In the genomic region with DNA sequence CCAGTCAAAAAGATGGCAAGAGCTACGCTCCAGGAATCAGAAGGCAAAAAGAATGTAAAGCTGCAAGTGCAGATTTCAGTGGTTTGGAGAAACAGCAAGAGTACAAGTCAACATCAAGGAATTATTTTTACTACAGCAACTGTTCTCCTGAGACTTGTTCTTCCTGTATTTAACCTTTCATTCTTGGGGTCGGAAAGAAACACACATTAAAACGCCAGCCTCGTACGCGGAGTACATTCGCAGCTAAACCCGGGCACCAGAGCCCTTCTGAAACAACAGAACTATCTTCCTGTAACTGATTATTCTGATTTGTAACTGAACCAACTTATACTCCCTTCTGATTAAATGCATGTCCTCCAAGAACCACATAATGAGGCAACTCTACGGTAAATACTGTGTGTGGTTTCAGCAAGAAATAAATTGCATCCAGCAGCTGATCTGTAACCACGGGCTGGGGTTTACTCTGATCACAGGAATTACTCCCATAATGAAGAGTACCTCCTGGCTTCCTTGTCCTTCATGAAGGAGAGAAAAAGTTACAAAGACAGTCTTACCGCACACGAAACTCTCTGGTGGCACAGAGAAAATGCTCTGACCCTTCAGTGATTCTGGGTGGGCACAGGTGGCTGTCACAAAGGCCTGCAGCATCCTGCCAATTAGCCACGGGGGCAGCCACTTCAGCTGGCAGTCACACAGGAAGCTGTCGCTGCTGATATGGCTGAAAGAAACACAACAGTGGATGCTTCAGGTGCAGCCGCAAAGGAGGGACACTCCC, we compare ENCODE assay signal across 8 cellular contexts.
A peak's percentile ranks its signal among the peaks of the same experiment; 100 is the strongest.
DNase-seq lines count a peak whose midpoint lies in the region; ATAC-seq and TF ChIP-seq lines count a peak whose summit lies in the region.

No MANE protein-coding gene starts in this region.

- TF ChIP-seq CTCF in endodermal cell (conservative IDR thresholded peaks at IDR 0.05) (no peak), BE2C (IDR thresholded peaks at IDR 0.05; ENCODE audit: low read depth, low read length) (no peak)

- peak; percentile 57 for DNase-seq in activated CD4-positive, alpha-beta T cell treated with anti-CD3 and anti-CD28 coated beads for 48 hours
- DNase-seq in endodermal cell, result peak; percentile 23
- peak; percentile 36 for DNase-seq in stimulated activated CD4-positive, alpha-beta T cell treated with anti-CD3 and anti-CD28 coated beads, Interleukin-4, amount 100 ng/mL, for 24 hours
- DNase-seq in BE2C, result no peak
- DNase-seq in COLO829 (ENCODE audit: low spot score), result no peak
- DNase-seq in cerebellum (ENCODE audit: low spot score), result no peak

- H3K27me3 ChIP-seq in endodermal cell (ENCODE audit: control insufficient read depth, insufficient read depth, low read length, poor library complexity, severe bottlenecking) (no peaks in the 10 kb centered on the region), BE2C (no peaks in the 10 kb centered on the region)

- H3K36me3 ChIP-seq in endodermal cell (ENCODE audit: control insufficient read depth, insufficient read depth, low read length) (peaks cover 98% of the 10 kb centered on the region), BE2C (no peaks in the 10 kb centered on the region)

- peak overlapping the region; percentile 68 for H3K27ac Mint-ChIP-seq in endodermal cell

- H3K9ac ChIP-seq in endodermal cell (ENCODE audit: extremely low read depth, low read length, poor library complexity, severe bottlenecking), result no peak overlapping the region

- no peak overlapping the region for H3K4me3 Mint-ChIP-seq in endodermal cell

- H3K9me3 ChIP-seq in endodermal cell (ENCODE audit: control insufficient read depth, low read length) (no peaks in the 10 kb centered on the region), BE2C (no peaks in the 10 kb centered on the region)

- H3K36me3 Mint-ChIP-seq in endodermal cell (ENCODE audit: low read depth), result peaks cover 71% of the 10 kb centered on the region

- H3K4me1 Mint-ChIP-seq in endodermal cell, result no peaks in the 10 kb centered on the region

- H3K9me3 Mint-ChIP-seq in endodermal cell, result no peaks in the 10 kb centered on the region

- 90 to 91% methylated on average over 13 to 15 of the region's 15 CpGs for WGBS in endodermal cell (ENCODE audit: insufficient coverage in 1 of 2, insufficient read length in 1 of 2), 2 experiments

- H3K27ac ChIP-seq in endodermal cell (ENCODE audit: low read depth, low read length), result no peak overlapping the region

- H3K27me3 Mint-ChIP-seq in endodermal cell (ENCODE audit: insufficient read depth), result no peaks in the 10 kb centered on the region

- H3K4me3 ChIP-seq in endodermal cell (ENCODE audit: low read length), result no peak overlapping the region
- no peak overlapping the region for H3K4me3 ChIP-seq in BE2C (ENCODE audit: low read depth, low read length)

- H3K4me1 ChIP-seq in endodermal cell (ENCODE audit: control insufficient read depth, insufficient read depth, low read length) (no peaks in the 10 kb centered on the region), BE2C (peaks cover 3% of the 10 kb centered on the region; the same call in 1 of the 2 replicates)

- ATAC-seq in GM18907 (IDR thresholded peaks at IDR 0.05; ENCODE audit: unreplicated experiment) (peak; percentile 92), HG02981 (IDR thresholded peaks at IDR 0.05; ENCODE audit: unreplicated experiment) (peak; percentile 93)

Comparison
In these comparisons a context has a peak if more than half of its experiments do, and no peak if none do; other contexts are left out.
1. DNase-seq: peak in activated CD4-positive, alpha-beta T cell treated with anti-CD3 and anti-CD28 coated beads for 48 hours (single experiment), endodermal cell (single experiment) and stimulated activated CD4-positive, alpha-beta T cell treated with anti-CD3 and anti-CD28 coated beads, Interleukin-4, amount 100 ng/mL, for 24 hours (single experiment); none in BE2C (single experiment), COLO829 (single experiment) and cerebellum (single experiment).